1 cellular context compared by ENCODE assay signal in the genomic region with DNA sequence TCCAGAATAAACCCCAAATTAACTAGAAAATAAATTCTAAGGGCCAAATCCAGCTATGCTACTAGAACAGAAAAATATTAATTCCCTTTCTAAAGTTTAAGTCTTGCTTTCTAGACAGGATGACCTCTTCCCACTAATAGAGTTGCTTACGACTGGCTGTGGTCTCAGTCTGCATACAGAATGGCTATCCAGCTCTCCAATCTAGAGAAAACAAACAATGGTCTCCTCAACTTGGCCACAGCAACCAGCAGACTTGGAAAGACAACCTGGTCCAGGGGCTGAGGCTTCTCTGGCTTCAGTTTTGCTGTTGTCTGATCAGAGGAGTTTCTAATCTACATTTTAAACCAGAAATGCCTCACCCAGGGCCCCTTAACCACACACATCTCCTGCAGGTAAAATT.
TF ChIP-seq lines count a peak whose summit lies in the region.

No MANE protein-coding gene starts in this region.

TF ChIP-seq in GM23338, 12 proteins besides CTCF, POLR2A, EP300 and RAD21 (continued from another document):
- TF ChIP-seq, protein P1, sequence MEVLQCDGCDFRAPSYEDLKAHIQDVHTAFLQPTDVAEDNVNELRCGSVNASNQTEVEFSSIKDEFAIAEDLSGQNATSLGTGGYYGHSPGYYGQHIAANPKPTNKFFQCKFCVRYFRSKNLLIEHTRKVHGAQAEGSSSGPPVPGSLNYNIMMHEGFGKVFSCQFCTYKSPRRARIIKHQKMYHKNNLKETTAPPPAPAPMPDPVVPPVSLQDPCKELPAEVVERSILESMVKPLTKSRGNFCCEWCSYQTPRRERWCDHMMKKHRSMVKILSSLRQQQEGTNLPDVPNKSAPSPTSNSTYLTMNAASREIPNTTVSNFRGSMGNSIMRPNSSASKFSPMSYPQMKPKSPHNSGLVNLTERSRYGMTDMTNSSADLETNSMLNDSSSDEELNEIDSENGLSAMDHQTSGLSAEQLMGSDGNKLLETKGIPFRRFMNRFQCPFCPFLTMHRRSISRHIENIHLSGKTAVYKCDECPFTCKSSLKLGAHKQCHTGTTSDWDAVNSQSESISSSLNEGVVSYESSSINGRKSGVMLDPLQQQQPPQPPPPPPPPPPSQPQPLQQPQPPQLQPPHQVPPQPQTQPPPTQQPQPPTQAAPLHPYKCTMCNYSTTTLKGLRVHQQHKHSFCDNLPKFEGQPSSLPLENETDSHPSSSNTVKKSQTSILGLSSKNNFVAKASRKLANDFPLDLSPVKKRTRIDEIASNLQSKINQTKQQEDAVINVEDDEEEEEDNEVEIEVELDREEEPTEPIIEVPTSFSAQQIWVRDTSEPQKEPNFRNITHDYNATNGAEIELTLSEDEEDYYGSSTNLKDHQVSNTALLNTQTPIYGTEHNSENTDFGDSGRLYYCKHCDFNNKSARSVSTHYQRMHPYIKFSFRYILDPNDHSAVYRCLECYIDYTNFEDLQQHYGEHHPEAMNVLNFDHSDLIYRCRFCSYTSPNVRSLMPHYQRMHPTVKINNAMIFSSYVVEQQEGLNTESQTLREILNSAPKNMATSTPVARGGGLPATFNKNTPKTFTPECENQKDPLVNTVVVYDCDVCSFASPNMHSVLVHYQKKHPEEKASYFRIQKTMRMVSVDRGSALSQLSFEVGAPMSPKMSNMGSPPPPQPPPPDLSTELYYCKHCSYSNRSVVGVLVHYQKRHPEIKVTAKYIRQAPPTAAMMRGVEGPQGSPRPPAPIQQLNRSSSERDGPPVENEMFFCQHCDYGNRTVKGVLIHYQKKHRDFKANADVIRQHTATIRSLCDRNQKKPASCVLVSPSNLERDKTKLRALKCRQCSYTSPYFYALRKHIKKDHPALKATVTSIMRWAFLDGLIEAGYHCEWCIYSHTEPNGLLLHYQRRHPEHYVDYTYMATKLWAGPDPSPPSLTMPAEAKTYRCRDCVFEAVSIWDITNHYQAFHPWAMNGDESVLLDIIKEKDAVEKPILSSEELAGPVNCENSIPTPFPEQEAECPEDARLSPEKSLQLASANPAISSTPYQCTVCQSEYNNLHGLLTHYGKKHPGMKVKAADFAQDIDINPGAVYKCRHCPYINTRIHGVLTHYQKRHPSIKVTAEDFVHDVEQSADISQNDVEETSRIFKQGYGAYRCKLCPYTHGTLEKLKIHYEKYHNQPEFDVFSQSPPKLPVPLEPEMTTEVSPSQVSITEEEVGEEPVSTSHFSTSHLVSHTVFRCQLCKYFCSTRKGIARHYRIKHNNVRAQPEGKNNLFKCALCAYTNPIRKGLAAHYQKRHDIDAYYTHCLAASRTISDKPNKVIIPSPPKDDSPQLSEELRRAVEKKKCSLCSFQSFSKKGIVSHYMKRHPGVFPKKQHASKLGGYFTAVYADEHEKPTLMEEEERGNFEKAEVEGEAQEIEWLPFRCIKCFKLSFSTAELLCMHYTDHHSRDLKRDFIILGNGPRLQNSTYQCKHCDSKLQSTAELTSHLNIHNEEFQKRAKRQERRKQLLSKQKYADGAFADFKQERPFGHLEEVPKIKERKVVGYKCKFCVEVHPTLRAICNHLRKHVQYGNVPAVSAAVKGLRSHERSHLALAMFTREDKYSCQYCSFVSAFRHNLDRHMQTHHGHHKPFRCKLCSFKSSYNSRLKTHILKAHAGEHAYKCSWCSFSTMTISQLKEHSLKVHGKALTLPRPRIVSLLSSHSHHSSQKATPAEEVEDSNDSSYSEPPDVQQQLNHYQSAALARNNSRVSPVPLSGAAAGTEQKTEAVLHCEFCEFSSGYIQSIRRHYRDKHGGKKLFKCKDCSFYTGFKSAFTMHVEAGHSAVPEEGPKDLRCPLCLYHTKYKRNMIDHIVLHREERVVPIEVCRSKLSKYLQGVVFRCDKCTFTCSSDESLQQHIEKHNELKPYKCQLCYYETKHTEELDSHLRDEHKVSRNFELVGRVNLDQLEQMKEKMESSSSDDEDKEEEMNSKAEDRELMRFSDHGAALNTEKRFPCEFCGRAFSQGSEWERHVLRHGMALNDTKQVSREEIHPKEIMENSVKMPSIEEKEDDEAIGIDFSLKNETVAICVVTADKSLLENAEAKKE (CRISPR knock-in tag; IDR thresholded peaks at IDR 0.05): no peak
- TF ChIP-seq ZNF331 (CRISPR knock-in tag; IDR thresholded peaks at IDR 0.05; ENCODE audit: low read depth) (no peak), POLR2AphosphoS5 (IDR thresholded peaks at IDR 0.05; ENCODE audit: low read depth) (no peak), JUNB (IDR thresholded peaks at IDR 0.05; ENCODE audit: unreplicated experiment) (no peak), EZH2 (IDR thresholded peaks at IDR 0.05; ENCODE audit: low read depth, unreplicated experiment) (no peak), ZNF114 (CRISPR knock-in tag; IDR thresholded peaks at IDR 0.05) (no peak), EZH2phosphoT487 (IDR thresholded peaks at IDR 0.05; ENCODE audit: unreplicated experiment) (no peak), CREB1 (CRISPR knock-in tag; IDR thresholded peaks at IDR 0.05; ENCODE audit: low read depth) (no peak)
- TF ChIP-seq, protein P2, sequence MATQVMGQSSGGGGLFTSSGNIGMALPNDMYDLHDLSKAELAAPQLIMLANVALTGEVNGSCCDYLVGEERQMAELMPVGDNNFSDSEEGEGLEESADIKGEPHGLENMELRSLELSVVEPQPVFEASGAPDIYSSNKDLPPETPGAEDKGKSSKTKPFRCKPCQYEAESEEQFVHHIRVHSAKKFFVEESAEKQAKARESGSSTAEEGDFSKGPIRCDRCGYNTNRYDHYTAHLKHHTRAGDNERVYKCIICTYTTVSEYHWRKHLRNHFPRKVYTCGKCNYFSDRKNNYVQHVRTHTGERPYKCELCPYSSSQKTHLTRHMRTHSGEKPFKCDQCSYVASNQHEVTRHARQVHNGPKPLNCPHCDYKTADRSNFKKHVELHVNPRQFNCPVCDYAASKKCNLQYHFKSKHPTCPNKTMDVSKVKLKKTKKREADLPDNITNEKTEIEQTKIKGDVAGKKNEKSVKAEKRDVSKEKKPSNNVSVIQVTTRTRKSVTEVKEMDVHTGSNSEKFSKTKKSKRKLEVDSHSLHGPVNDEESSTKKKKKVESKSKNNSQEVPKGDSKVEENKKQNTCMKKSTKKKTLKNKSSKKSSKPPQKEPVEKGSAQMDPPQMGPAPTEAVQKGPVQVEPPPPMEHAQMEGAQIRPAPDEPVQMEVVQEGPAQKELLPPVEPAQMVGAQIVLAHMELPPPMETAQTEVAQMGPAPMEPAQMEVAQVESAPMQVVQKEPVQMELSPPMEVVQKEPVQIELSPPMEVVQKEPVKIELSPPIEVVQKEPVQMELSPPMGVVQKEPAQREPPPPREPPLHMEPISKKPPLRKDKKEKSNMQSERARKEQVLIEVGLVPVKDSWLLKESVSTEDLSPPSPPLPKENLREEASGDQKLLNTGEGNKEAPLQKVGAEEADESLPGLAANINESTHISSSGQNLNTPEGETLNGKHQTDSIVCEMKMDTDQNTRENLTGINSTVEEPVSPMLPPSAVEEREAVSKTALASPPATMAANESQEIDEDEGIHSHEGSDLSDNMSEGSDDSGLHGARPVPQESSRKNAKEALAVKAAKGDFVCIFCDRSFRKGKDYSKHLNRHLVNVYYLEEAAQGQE (IDR thresholded peaks at IDR 0.05; ENCODE audit: unreplicated experiment): no peak
